ENCODE assay signal across 22 cellular contexts in the genomic region with DNA sequence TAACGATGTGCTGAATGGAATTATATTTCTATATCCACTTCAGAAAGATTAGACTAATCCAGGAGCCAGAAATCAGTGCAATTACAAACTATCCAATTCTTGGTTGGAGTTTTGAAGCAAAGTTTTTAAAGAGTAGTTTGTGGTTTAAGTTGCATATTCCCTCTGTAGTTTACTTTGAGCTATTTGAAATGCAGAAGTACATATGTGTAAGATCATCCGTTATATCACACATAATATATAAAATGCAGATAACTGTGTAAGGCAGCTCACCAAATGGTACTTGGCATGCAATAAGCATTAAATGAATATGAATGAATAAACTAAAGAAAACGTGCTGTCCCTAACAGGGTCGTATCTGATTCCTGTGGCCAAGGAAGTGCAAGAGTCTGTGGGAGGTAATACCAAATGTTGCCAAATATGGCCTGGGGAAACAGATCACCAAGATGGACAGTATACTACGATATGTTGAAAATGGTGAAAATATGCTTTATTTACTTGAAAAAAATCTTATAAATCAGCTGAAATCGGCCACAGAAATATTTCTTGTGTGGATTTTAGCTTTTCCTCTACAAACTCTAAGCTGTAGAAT.
"Had no signal": no experiment of that assay in that cellular context is flagged by ENCODE, and none has a peak within 500 bp of the region (broad histone marks: within the 10 kb centered on the region; RNA-seq: fewer than 3 reads in every experiment).

No MANE protein-coding gene starts in this region.

- DNase-seq: activated CD4-positive, alpha-beta memory T cell treated with anti-CD3 and anti-CD28 coated beads for 36 hours; activated CD4-positive, alpha-beta T cell treated with anti-CD3 and anti-CD28 coated beads for 36 hours; activated CD8-positive, alpha-beta memory T cell treated with anti-CD3 and anti-CD28 coated beads, Interleukin-2, amount 10 ng/mL, durations not matched to agents 7 days and 5 days; activated effector memory CD4-positive, alpha-beta T cell treated with Interleukin-2 at 50 U/mL for 16 hours; activated T-cell treated with anti-CD3 and anti-CD28 coated beads, Interleukin-2, amount 50 U/mL, for 1 hour; amniotic stem cell; dermis blood vessel endothelial cell; foreskin melanocyte; left ventricle myocardium inferior; naive thymus-derived CD8-positive, alpha-beta T cell; stimulated activated CD4-positive, alpha-beta T cell treated with anti-CD3 and anti-CD28 coated beads, Interleukin-15, amount 100 ng/mL, for 24 hours; stimulated activated CD4-positive, alpha-beta T cell treated with anti-CD3 and anti-CD28 coated beads, Interleukin-4, amount 100 ng/mL, for 1 hour; stimulated activated naive B cell treated with anti-CD40 and anti-IgM and Interleukin-4, amounts not matched to agents 10 μg/mL and 1 μg/mL and 100 μg/mL, for 72 hours; substantia nigra; T-helper 17 cell; uterus; WERI-Rb-1 had no signal

- H3K4me1 ChIP-seq: left ventricle myocardium inferior, tibial nerve, uterus had no signal

- H3K27ac Mint-ChIP-seq: activated CD4-positive, alpha-beta memory T cell treated with anti-CD3 and anti-CD28 coated beads for 36 hours; activated CD4-positive, alpha-beta T cell treated with anti-CD3 and anti-CD28 coated beads for 36 hours; activated CD8-positive, alpha-beta memory T cell treated with anti-CD3 and anti-CD28 coated beads, Interleukin-2, amount 10 ng/mL, durations not matched to agents 7 days and 5 days; activated naive CD4-positive, alpha-beta T cell treated with anti-CD3 and anti-CD28 coated beads, Interleukin-2, amount 50 U/mL, for 24 hours; memory B cell; naive thymus-derived CD8-positive, alpha-beta T cell; stimulated activated naive B cell treated with anti-CD40 and anti-IgM and Interleukin-4, amounts not matched to agents 10 μg/mL and 1 μg/mL and 100 μg/mL, for 72 hours; T-helper 17 cell had no signal

- H3K9me3 Mint-ChIP-seq: activated CD4-positive, alpha-beta memory T cell treated with anti-CD3 and anti-CD28 coated beads for 36 hours; activated naive CD4-positive, alpha-beta T cell treated with anti-CD3 and anti-CD28 coated beads, Interleukin-2, amount 50 U/mL, for 24 hours; naive thymus-derived CD8-positive, alpha-beta T cell; stimulated activated naive B cell treated with anti-CD40 and anti-IgM and Interleukin-4, amounts not matched to agents 10 μg/mL and 1 μg/mL and 100 μg/mL, for 72 hours had no signal

- H3K27me3 Mint-ChIP-seq: activated CD4-positive, alpha-beta memory T cell treated with anti-CD3 and anti-CD28 coated beads for 36 hours; activated CD8-positive, alpha-beta memory T cell treated with anti-CD3 and anti-CD28 coated beads, Interleukin-2, amount 10 ng/mL, durations not matched to agents 7 days and 5 days; activated naive CD4-positive, alpha-beta T cell treated with anti-CD3 and anti-CD28 coated beads, Interleukin-2, amount 50 U/mL, for 24 hours; naive thymus-derived CD8-positive, alpha-beta T cell; stimulated activated naive B cell treated with anti-CD40 and anti-IgM and Interleukin-4, amounts not matched to agents 10 μg/mL and 1 μg/mL and 100 μg/mL, for 72 hours; T-helper 17 cell had no signal

- H3K27ac ChIP-seq: epithelial cell of prostate, left ventricle myocardium inferior, neutrophil, tibial nerve, uterus, WERI-Rb-1 had no signal

- H3K27me3 ChIP-seq: neutrophil, tibial nerve, uterus had no signal

- H3K36me3 Mint-ChIP-seq: activated CD4-positive, alpha-beta memory T cell treated with anti-CD3 and anti-CD28 coated beads for 36 hours had no signal

- H3K9me3 ChIP-seq: left ventricle myocardium inferior, neutrophil, tibial nerve, uterus had no signal

- ATAC-seq: activated CD4-positive, alpha-beta T cell treated with anti-CD3 and anti-CD28 coated beads for 36 hours; activated CD8-positive, alpha-beta memory T cell treated with anti-CD3 and anti-CD28 coated beads, Interleukin-2, amount 10 ng/mL, durations not matched to agents 7 days and 5 days; naive thymus-derived CD8-positive, alpha-beta T cell; stimulated activated naive B cell treated with anti-CD40 and anti-IgM and Interleukin-4, amounts not matched to agents 10 μg/mL and 1 μg/mL and 100 μg/mL, for 72 hours; T-helper 17 cell had no signal

- H3K4me1 Mint-ChIP-seq: activated CD4-positive, alpha-beta T cell treated with anti-CD3 and anti-CD28 coated beads for 36 hours; activated naive CD4-positive, alpha-beta T cell treated with anti-CD3 and anti-CD28 coated beads, Interleukin-2, amount 50 U/mL, for 24 hours; memory B cell; naive thymus-derived CD8-positive, alpha-beta T cell; stimulated activated naive B cell treated with anti-CD40 and anti-IgM and Interleukin-4, amounts not matched to agents 10 μg/mL and 1 μg/mL and 100 μg/mL, for 72 hours; T-helper 17 cell had no signal

- H3K4me3 Mint-ChIP-seq: activated CD4-positive, alpha-beta memory T cell treated with anti-CD3 and anti-CD28 coated beads for 36 hours; activated CD4-positive, alpha-beta T cell treated with anti-CD3 and anti-CD28 coated beads for 36 hours; activated CD8-positive, alpha-beta memory T cell treated with anti-CD3 and anti-CD28 coated beads, Interleukin-2, amount 10 ng/mL, durations not matched to agents 7 days and 5 days; activated naive CD4-positive, alpha-beta T cell treated with anti-CD3 and anti-CD28 coated beads, Interleukin-2, amount 50 U/mL, for 24 hours; memory B cell; naive thymus-derived CD8-positive, alpha-beta T cell; stimulated activated naive B cell treated with anti-CD40 and anti-IgM and Interleukin-4, amounts not matched to agents 10 μg/mL and 1 μg/mL and 100 μg/mL, for 72 hours; T-helper 17 cell had no signal

- H3K36me3 ChIP-seq: left ventricle myocardium inferior, neutrophil, uterus, WERI-Rb-1 had no signal

- H3K4me3 ChIP-seq: left ventricle myocardium inferior, tibial nerve, uterus had no signal
